8 cellular contexts compared by ENCODE assay signal in the genomic region with DNA sequence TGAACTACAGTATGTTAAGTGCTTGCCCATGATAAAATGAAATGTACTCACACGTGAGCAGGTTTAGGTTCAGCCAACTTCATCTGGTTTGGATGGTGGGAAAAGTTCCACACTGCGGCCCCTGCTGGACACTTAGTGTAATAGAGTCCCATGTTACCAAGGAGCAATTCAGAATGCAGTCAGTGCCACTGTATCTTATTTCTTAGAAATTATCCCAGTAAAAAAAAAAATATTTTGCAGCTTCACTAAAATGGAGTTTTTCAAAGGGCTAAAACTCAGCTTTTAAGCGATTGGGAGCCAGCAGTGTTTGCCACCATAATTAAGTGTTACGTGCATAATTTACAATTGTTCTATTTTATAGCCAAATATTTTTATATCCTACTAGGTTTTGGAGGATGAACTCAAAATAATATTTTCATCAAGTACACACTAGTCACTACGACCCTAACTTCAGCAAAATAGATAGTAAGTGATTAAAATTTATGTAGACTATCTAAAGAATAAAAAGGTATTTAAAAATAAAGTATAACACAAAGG.
DNase-seq lines count a peak whose midpoint lies in the region; ATAC-seq and TF ChIP-seq lines count a peak whose summit lies in the region.

No MANE protein-coding gene starts in this region.

- DNase-seq in NCI-H748 (lab: John Stamatoyannopoulos, UW; ENCODE audit: unreplicated experiment) (peak; percentile 36), NCI-H748 treated with DMSO at 0.1 percent for 48 hours (lab: John Stamatoyannopoulos, UW) (no peak), breast epithelium (ENCODE audit: low spot score in 2 of 2) (peak in 1 of 2 donors; percentile 28), islet precursor cell (peak; percentile 60)
- DNase-seq in Jurkat, Clone E6-1 (ENCODE audit: low read depth, low spot score) = peak; percentile 47
- DNase-seq in stimulated activated CD4-positive, alpha-beta T cell treated with anti-CD3 and anti-CD28 coated beads, Interleukin-2, amount 100 ng/mL, for 48 hours = peak; percentile 10 to 23

- H3K27me3 ChIP-seq in SU-DHL-6 (ENCODE audit: low read length) (no peaks in the 10 kb centered on the region), breast epithelium (no peaks in the 10 kb centered on the region)

- peak overlapping the region; percentile 46 for H2AFZ ChIP-seq in SU-DHL-6 (ENCODE audit: low read depth, low read length, severe bottlenecking)

- H3K36me3 ChIP-seq in SU-DHL-6 (ENCODE audit: low read length) (no peaks in the 10 kb centered on the region), breast epithelium (no peaks in the 10 kb centered on the region)

- H4K20me1 ChIP-seq in SU-DHL-6 (ENCODE audit: low read depth, low read length) = no peaks in the 10 kb centered on the region

- H3K4me2 ChIP-seq in SU-DHL-6 (ENCODE audit: low read depth, low read length, poor library complexity, severe bottlenecking) = no peak overlapping the region

- ATAC-seq in GM21786 (IDR thresholded peaks at IDR 0.05; ENCODE audit: unreplicated experiment) = peak; percentile 88

- intact Hi-C loops in breast epithelium (cut with DNase I; ENCODE audit: low total_unique reads) = no loop called here

- no peaks in the 10 kb centered on the region for H3K4me1 ChIP-seq in breast epithelium

- H3K27ac ChIP-seq in SU-DHL-6 (ENCODE audit: low read depth, low read length) = no peak overlapping the region
- no peak overlapping the region for H3K27ac ChIP-seq in breast epithelium

- no peak for TF ChIP-seq POLR2A in breast epithelium (IDR thresholded peaks at IDR 0.05)

- peak; percentile 71 for TF ChIP-seq CTCF in SU-DHL-6 (IDR thresholded peaks at IDR 0.05; ENCODE audit: insufficient read depth, low read length, poor library complexity, severe bottlenecking)
- TF ChIP-seq CTCF in breast epithelium (IDR thresholded peaks at IDR 0.05) = peak; percentile 68 to 70 (median 69)

- no peaks in the 10 kb centered on the region for H3K9me2 ChIP-seq in SU-DHL-6 (replicated peaks; ENCODE audit: insufficient read depth, low read length)

- H3K4me3 ChIP-seq in Jurkat, Clone E6-1 (ENCODE audit: low read length) = no peak overlapping the region
- H3K4me3 ChIP-seq in SU-DHL-6 (ENCODE audit: insufficient read depth, low read length, poor library complexity, severe bottlenecking) = no peak overlapping the region
- no peak overlapping the region for H3K4me3 ChIP-seq in breast epithelium

- no peaks in the 10 kb centered on the region for H3K79me2 ChIP-seq in SU-DHL-6 (ENCODE audit: insufficient read depth, low read length)

- H3F3A ChIP-seq in SU-DHL-6 (ENCODE audit: insufficient read depth) = no peaks in the 10 kb centered on the region

- H3K9ac ChIP-seq in SU-DHL-6 (ENCODE audit: low read length) = no peak overlapping the region

- H3K9me3 ChIP-seq in SU-DHL-6 (ENCODE audit: insufficient read depth, low read length) (no peaks in the 10 kb centered on the region), breast epithelium (no peaks in the 10 kb centered on the region)
